1 cellular context compared by ENCODE assay signal in genomic region chr22:46242023-46242422, GRCh38.
TF ChIP-seq lines count a peak whose summit lies in the region.

No MANE protein-coding gene starts in this region.

TF ChIP-seq in HepG2, 621 proteins besides CTCF, POLR2A, EP300 and RAD21:
- TF ChIP-seq TEAD3 (CRISPR knock-in tag; optimal IDR thresholded peaks at IDR 0.05; ENCODE audit: borderline replicate concordance), result no peak
- TF ChIP-seq ZNF17 (CRISPR knock-in tag; IDR thresholded peaks at IDR 0.05), result no peak
- peak; percentile 21 for TF ChIP-seq AGO2 (optimal IDR thresholded peaks at IDR 0.05; ENCODE audit: low read depth, low read length)
